29 cellular contexts compared by ENCODE assay signal in the genomic region with DNA sequence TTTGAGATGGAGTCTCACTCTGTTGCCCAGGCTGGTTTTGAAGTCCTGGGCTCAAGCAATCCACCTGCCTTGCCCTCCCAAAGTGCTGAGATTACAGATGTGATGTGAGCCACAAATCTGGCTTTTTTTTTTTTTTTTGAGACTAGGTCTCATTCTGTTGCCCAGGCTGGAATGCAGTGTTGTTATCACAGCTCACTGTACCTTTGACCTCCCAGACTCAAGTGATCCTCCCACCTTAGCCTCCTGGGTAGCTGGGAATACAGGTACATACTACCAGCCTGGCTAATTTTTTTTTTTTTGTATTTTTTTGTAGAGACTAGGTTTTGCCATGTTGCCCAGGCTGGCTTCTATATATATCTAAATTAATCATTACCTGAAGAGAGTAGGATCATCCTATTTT.
"Had no signal": no experiment of that assay in that cellular context is flagged by ENCODE, and none has a peak within 500 bp of the region (broad histone marks: within the 10 kb centered on the region; RNA-seq: fewer than 3 reads in every experiment).

No MANE protein-coding gene starts in this region.

- H3K9me3 Mint-ChIP-seq: dendritic cell treated with granulocyte-macrophage colony-stimulating factor and Interleukin-4, amounts not matched to agents 40 ng/mL and 50 ng/mL, for 4 days; effector memory CD8-positive, alpha-beta T cell; endodermal cell had no signal

- H3K4me1 Mint-ChIP-seq: endodermal cell had no signal

- H3K27ac ChIP-seq: colonic mucosa, coronary artery, dorsolateral prefrontal cortex, epithelial cell of prostate, esophagus muscularis mucosa, esophagus squamous epithelium, foreskin keratinocyte, gastrocnemius medialis, gastroesophageal sphincter, heart left ventricle, heart right ventricle had no signal

- H3K9me3 ChIP-seq: colonic mucosa, esophagus muscularis mucosa, esophagus squamous epithelium, gastrocnemius medialis, gastroesophageal sphincter, heart left ventricle had no signal

- DNase-seq: colonic mucosa; cortex of kidney; dermis blood vessel endothelial cell; dorsolateral prefrontal cortex; effector CD4-positive, alpha-beta T cell; effector CD8-positive, alpha-beta T cell; effector memory CD4-positive, alpha-beta T cell; effector memory CD8-positive, alpha-beta T cell; endodermal cell; erythroblast; esophagus squamous epithelium; foreskin fibroblast; foreskin keratinocyte; foreskin melanocyte; gastrocnemius medialis; glutamatergic neuron; head of caudate nucleus; heart left ventricle; heart right ventricle had no signal

- ATAC-seq: effector memory CD8-positive, alpha-beta T cell; esophagus mucosa; foreskin keratinocyte; gastrocnemius medialis; gastroesophageal sphincter; heart left ventricle; heart right ventricle had no signal

- H3K27me3 ChIP-seq: colonic mucosa had no signal

- H3K4me3 Mint-ChIP-seq: dendritic cell treated with granulocyte-macrophage colony-stimulating factor and Interleukin-4, amounts not matched to agents 40 ng/mL and 50 ng/mL, for 4 days; effector memory CD8-positive, alpha-beta T cell; endodermal cell had no signal

- FAIRE-seq: colon, endometrium, endothelial cell of umbilical vein, frontal cortex had no signal

- H3K4me3 ChIP-seq: colonic mucosa, coronary artery, dorsolateral prefrontal cortex, esophagus muscularis mucosa, esophagus squamous epithelium, gastrocnemius medialis, gastroesophageal sphincter, heart left ventricle, heart right ventricle had no signal

- H3K27ac Mint-ChIP-seq: dendritic cell treated with granulocyte-macrophage colony-stimulating factor and Interleukin-4, amounts not matched to agents 40 ng/mL and 50 ng/mL, for 4 days; effector memory CD8-positive, alpha-beta T cell; endodermal cell had no signal

- H3K36me3 ChIP-seq: colonic mucosa, esophagus muscularis mucosa, esophagus squamous epithelium, gastrocnemius medialis, gastroesophageal sphincter, heart left ventricle, heart right ventricle had no signal

- H3K4me1 ChIP-seq: colonic mucosa, esophagus muscularis mucosa, esophagus squamous epithelium, foreskin keratinocyte, gastrocnemius medialis, gastroesophageal sphincter, heart left ventricle, heart right ventricle had no signal
